ENCODE assay signal across 8 cellular contexts in the genomic region with DNA sequence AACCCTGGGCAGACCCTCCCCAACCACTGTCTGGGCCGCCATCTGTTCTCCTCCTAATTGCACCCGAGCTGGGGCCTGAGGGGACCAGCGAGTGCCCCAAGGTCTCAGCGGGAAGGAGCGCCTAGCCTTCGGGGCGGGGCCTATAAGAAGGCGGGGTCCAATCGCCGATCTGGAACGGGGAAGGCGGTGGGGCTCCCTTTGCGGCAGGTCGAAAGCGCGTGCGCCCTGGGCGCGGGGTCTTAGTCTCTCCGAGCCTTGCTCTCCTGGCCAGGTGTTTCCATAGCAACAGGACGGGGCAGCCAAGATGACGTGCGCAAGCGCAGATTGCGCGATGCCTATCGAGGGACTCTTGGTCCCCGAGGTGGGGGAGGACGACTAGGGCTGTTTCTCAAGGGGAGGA. TPM values are rescaled to one million over a fixed set of nuclear protein-coding genes. Genes with fewer than 3 reads are reported as not detected.
DNase-seq lines count a peak whose midpoint lies in the region; ATAC-seq and TF ChIP-seq lines count a peak whose summit lies in the region.

No MANE protein-coding gene starts in this region.

- ATAC-seq in WTC11 (peak; percentile 71), GM19455 (IDR thresholded peaks at IDR 0.05; ENCODE audit: unreplicated experiment) (no peak), GM18873 (IDR thresholded peaks at IDR 0.05; ENCODE audit: low FRiP score, unreplicated experiment) (no peak), HG02798 (IDR thresholded peaks at IDR 0.05; ENCODE audit: poor library complexity, unreplicated experiment) (no peak)
- no peak for ATAC-seq in stimulated activated effector memory CD8-positive, alpha-beta T cell treated with anti-CD3 and anti-CD28 coated beads, Interleukin-12 subunit alpha, Interleukin-12 subunit beta, amount 100 ng/mL, for 72 hours

- H3K4me3 Mint-ChIP-seq in WTC11 (peak overlapping the region; percentile 79), glutamatergic neuron (ENCODE audit: unreplicated experiment) (peak overlapping the region; percentile 95)
- peak overlapping the region; percentile 36 for H3K4me3 Mint-ChIP-seq in stimulated activated effector memory CD8-positive, alpha-beta T cell treated with anti-CD3 and anti-CD28 coated beads, Interleukin-12 subunit alpha, Interleukin-12 subunit beta, amount 100 ng/mL, for 72 hours

- POLR2A ChIA-PET in WTC11 (lab: Charles Lee): no interaction called here

- peak; percentile 49 to 57 for DNase-seq in activated T-cell treated with anti-CD3 and anti-CD28 coated beads, Interleukin-2, amount 50 U/mL, for 48 hours
- no peak for DNase-seq in activated T-cell treated with anti-CD3 and anti-CD28 coated beads, Interleukin-2, amount 50 U/mL, for 1 hour
- DNase-seq in WTC11 (ENCODE audit: low spot score): peak; percentile 98
- peak; percentile 99 for DNase-seq in glutamatergic neuron
- peak in 1 of 2 donors; percentile 60 for DNase-seq in stimulated activated effector memory CD8-positive, alpha-beta T cell treated with anti-CD3 and anti-CD28 coated beads, Interleukin-12 subunit alpha, Interleukin-12 subunit beta, amount 100 ng/mL, for 72 hours (ENCODE audit: low spot score in 2 of 2)

- H3K27me3 Mint-ChIP-seq in WTC11 (ENCODE audit: low read depth): peaks cover 20% of the 10 kb centered on the region
- H3K27me3 Mint-ChIP-seq in glutamatergic neuron (ENCODE audit: unreplicated experiment): peaks cover 33% of the 10 kb centered on the region

- CTCF ChIA-PET in WTC11 (lab: Charles Lee): interaction anchor here (0.7 kb wide), 1 partner anchor 1706 kb away, joined by 5 read pairs; no protein-coding TSS in a partner anchor

- peaks cover 5% of the 10 kb centered on the region for H3K36me3 Mint-ChIP-seq in WTC11
- H3K36me3 Mint-ChIP-seq in glutamatergic neuron (ENCODE audit: unreplicated experiment): peaks cover 12% of the 10 kb centered on the region
- H3K36me3 Mint-ChIP-seq in stimulated activated effector memory CD8-positive, alpha-beta T cell treated with anti-CD3 and anti-CD28 coated beads, Interleukin-12 subunit alpha, Interleukin-12 subunit beta, amount 100 ng/mL, for 72 hours: no peaks in the 10 kb centered on the region

- TF ChIP-seq CTCF in WTC11 (IDR thresholded peaks at IDR 0.05): no peak
- TF ChIP-seq CTCF in glutamatergic neuron (IDR thresholded peaks at IDR 0.05; ENCODE audit: partially characterized antibody, unreplicated experiment): no peak

- H3K9me3 Mint-ChIP-seq in WTC11: no peaks in the 10 kb centered on the region
- peaks cover 28% of the 10 kb centered on the region for H3K9me3 Mint-ChIP-seq in glutamatergic neuron (ENCODE audit: unreplicated experiment)
- H3K9me3 Mint-ChIP-seq in stimulated activated effector memory CD8-positive, alpha-beta T cell treated with anti-CD3 and anti-CD28 coated beads, Interleukin-12 subunit alpha, Interleukin-12 subunit beta, amount 100 ng/mL, for 72 hours: no peaks in the 10 kb centered on the region

- peak overlapping the region; percentile 99 for H3K27ac Mint-ChIP-seq in WTC11
- peak overlapping the region; percentile 98 for H3K27ac Mint-ChIP-seq in glutamatergic neuron (ENCODE audit: unreplicated experiment)
- no peak overlapping the region for H3K27ac Mint-ChIP-seq in stimulated activated effector memory CD8-positive, alpha-beta T cell treated with anti-CD3 and anti-CD28 coated beads, Interleukin-12 subunit alpha, Interleukin-12 subunit beta, amount 100 ng/mL, for 72 hours

- H3K4me1 Mint-ChIP-seq in WTC11: peaks cover 36% of the 10 kb centered on the region
- H3K4me1 Mint-ChIP-seq in glutamatergic neuron (ENCODE audit: low read depth, unreplicated experiment): peaks cover 47% of the 10 kb centered on the region
- H3K4me1 Mint-ChIP-seq in stimulated activated effector memory CD8-positive, alpha-beta T cell treated with anti-CD3 and anti-CD28 coated beads, Interleukin-12 subunit alpha, Interleukin-12 subunit beta, amount 100 ng/mL, for 72 hours: peaks cover 39% of the 10 kb centered on the region

TF ChIP-seq in WTC11, 78 proteins besides CTCF, POLR2A, EP300 and RAD21:
- TF ChIP-seq ZNF121 (CRISPR knock-in tag; IDR thresholded peaks at IDR 0.05) (peak; percentile 100), ZNF317 (CRISPR knock-in tag; IDR thresholded peaks at IDR 0.05; ENCODE audit: borderline replicate concordance, low read depth) (no peak)

RNA-seq across cellular contexts. Expression of a gene that starts 2.8 kb away (rescaled TPM):
- total RNA-seq in WTC11 (2021) (24.3 to 28.4 TPM (median 27.3 TPM) in 3 replicates), glutamatergic neuron (ENCODE audit: unreplicated experiment) (230 TPM)

RNA-seq across cellular contexts. Expression of a gene that starts 6.7 kb away (rescaled TPM):
- total RNA-seq in WTC11 (2021) (2.4 to 3.8 TPM (median 3.1 TPM) in 3 replicates), glutamatergic neuron (ENCODE audit: unreplicated experiment) (4.8 TPM)

RNA-seq across cellular contexts. Expression of a gene that starts 34.7 kb away (rescaled TPM):
- total RNA-seq in WTC11 (2021): 71.3 to 78.2 TPM (median 72.9 TPM) in 3 replicates
- 16.7 TPM for total RNA-seq in glutamatergic neuron (ENCODE audit: unreplicated experiment)

RNA-seq across cellular contexts. Expression of a gene that starts 39.2 kb away (rescaled TPM):
- total RNA-seq in WTC11 (2021) (30.1 to 50.2 TPM (median 47.0 TPM) in 3 replicates), glutamatergic neuron (ENCODE audit: unreplicated experiment) (14.4 TPM)

RNA-seq across cellular contexts. Expression of a gene that starts 39.5 kb away (rescaled TPM):
- total RNA-seq in WTC11 (2021): 378 to 447 TPM (median 447 TPM) in 3 replicates
- 671 TPM for total RNA-seq in glutamatergic neuron (ENCODE audit: unreplicated experiment)

Comparison
In these comparisons a context has a peak if more than half of its experiments do, and no peak if none do; other contexts are left out.
1. H3K4me3 Mint-ChIP-seq: peak in every context shown above with its lines; median percentile 95 in glutamatergic neuron; 79 in WTC11; 36 in stimulated activated effector memory CD8-positive, alpha-beta T cell treated with anti-CD3 and anti-CD28 coated beads, Interleukin-12 subunit alpha, Interleukin-12 subunit beta, amount 100 ng/mL, for 72 hours.